Comparison of ENCODE assay signal across 9 cellular contexts in genomic region chr17:15945493-15946209, GRCh38. TPM values are rescaled to one million over a fixed set of nuclear protein-coding genes. Genes with fewer than 3 reads are reported as not detected.
DNase-seq lines count a peak whose midpoint lies in the region; ATAC-seq and TF ChIP-seq lines count a peak whose summit lies in the region.
"Had no signal": no experiment of that assay in that cellular context is flagged by ENCODE, and none has a peak within 500 bp of the region (broad histone marks: within the 10 kb centered on the region; RNA-seq: fewer than 3 reads in every experiment).

No MANE protein-coding gene starts in this region.

- peak overlapping the region; percentile 67 for H3K4me3 Mint-ChIP-seq in activated CD4-positive, alpha-beta T cell treated with anti-CD3 and anti-CD28 coated beads, Interleukin-2, amount 10 ng/mL, durations not matched to agents 7 days and 5 days
- peak overlapping the region; percentile 76 for H3K4me3 Mint-ChIP-seq in osteocyte (ENCODE audit: unreplicated experiment)

- peaks cover 2% of the 10 kb centered on the region for H3K36me3 Mint-ChIP-seq in activated CD4-positive, alpha-beta T cell treated with anti-CD3 and anti-CD28 coated beads, Interleukin-2, amount 10 ng/mL, durations not matched to agents 7 days and 5 days (ENCODE audit: low read depth)
- peaks cover 6% of the 10 kb centered on the region for H3K36me3 Mint-ChIP-seq in osteocyte (ENCODE audit: unreplicated experiment)
- H3K36me3 Mint-ChIP-seq: CD4-positive, CD25-positive, alpha-beta regulatory T cell had no signal

- DNase-seq in NCI-H1417 (lab: John Stamatoyannopoulos, UW) (peak in 2 of 3 experiments; percentile 31 to 32), NCI-H1417 treated with DMSO at 0.1 percent for 48 hours (lab: John Stamatoyannopoulos, UW) (no peak), fibroblast of pulmonary artery (ENCODE audit: low read depth) (no peak), osteocyte (ENCODE audit: extremely low spot score, unreplicated experiment) (no peak), mesenteric fat pad (ENCODE audit: low spot score) (no peak), NCI-H2029 (lab: John Stamatoyannopoulos, UW) (no peak)
- peak; percentile 16 for DNase-seq in activated CD4-positive, alpha-beta T cell treated with anti-CD3 and anti-CD28 coated beads, Interleukin-2, amount 10 ng/mL, durations not matched to agents 7 days and 5 days

- H3K4me3 ChIP-seq in fibroblast of pulmonary artery (replicated peaks; ENCODE audit: low read depth, low read length) = peak overlapping the region; percentile 89

- TF ChIP-seq CTCF in fibroblast of pulmonary artery (IDR thresholded peaks at IDR 0.05; ENCODE audit: low read length, missing control alignments) (no peak), osteocyte (IDR thresholded peaks at IDR 0.05) (no peak)

- no peaks in the 10 kb centered on the region for H3K9me3 Mint-ChIP-seq in activated CD4-positive, alpha-beta T cell treated with anti-CD3 and anti-CD28 coated beads, Interleukin-2, amount 10 ng/mL, durations not matched to agents 7 days and 5 days
- no peaks in the 10 kb centered on the region for H3K9me3 Mint-ChIP-seq in osteocyte (ENCODE audit: unreplicated experiment)
- H3K9me3 Mint-ChIP-seq: CD4-positive, CD25-positive, alpha-beta regulatory T cell had no signal

- peaks cover 12% of the 10 kb centered on the region for H3K4me1 Mint-ChIP-seq in activated CD4-positive, alpha-beta T cell treated with anti-CD3 and anti-CD28 coated beads, Interleukin-2, amount 10 ng/mL, durations not matched to agents 7 days and 5 days
- peaks cover 44% of the 10 kb centered on the region for H3K4me1 Mint-ChIP-seq in osteocyte (ENCODE audit: unreplicated experiment)

- ATAC-seq in GM18519 (IDR thresholded peaks at IDR 0.05; ENCODE audit: low FRiP score, unreplicated experiment) = no peak

- H3K27ac Mint-ChIP-seq in activated CD4-positive, alpha-beta T cell treated with anti-CD3 and anti-CD28 coated beads, Interleukin-2, amount 10 ng/mL, durations not matched to agents 7 days and 5 days = peak overlapping the region; percentile 80
- peak overlapping the region; percentile 64 for H3K27ac Mint-ChIP-seq in osteocyte (ENCODE audit: unreplicated experiment)
- H3K27ac Mint-ChIP-seq: CD4-positive, CD25-positive, alpha-beta regulatory T cell had no signal

- CTCF ChIA-PET in activated CD4-positive, alpha-beta T cell treated with anti-CD3 and anti-CD28 coated beads, Interleukin-2, amount 10 ng/mL, durations not matched to agents 7 days and 5 days (lab: Charles Lee) = interaction anchor here (0.7 to 2.6 kb wide), 15 partner anchors 9 to 181 kb away, joined by 3 to 14 read pairs (median 4); partner anchors contain the start of genes TTC19 and ZSWIM7

- H3K27me3 Mint-ChIP-seq in activated CD4-positive, alpha-beta T cell treated with anti-CD3 and anti-CD28 coated beads, Interleukin-2, amount 10 ng/mL, durations not matched to agents 7 days and 5 days = peaks cover 30% of the 10 kb centered on the region
- H3K27me3 Mint-ChIP-seq in osteocyte (ENCODE audit: unreplicated experiment) = no peaks in the 10 kb centered on the region

- POLR2A ChIA-PET in activated CD4-positive, alpha-beta T cell treated with anti-CD3 and anti-CD28 coated beads, Interleukin-2, amount 10 ng/mL, durations not matched to agents 7 days and 5 days (lab: Charles Lee) = no interaction called here

RNA-seq across cellular contexts. Expression of gene ADORA2B, which starts 0.7 kb away (rescaled TPM):
- under 1 TPM; 0.25 to 0.29 TPM for total RNA-seq in activated CD4-positive, alpha-beta T cell treated with anti-CD3 and anti-CD28 coated beads, Interleukin-2, amount 10 ng/mL, durations not matched to agents 7 days and 5 days
- total RNA-seq in osteocyte (8.9 TPM in 2 replicates), mesenteric fat pad (0.55 TPM)
- total RNA-seq: CD4-positive, CD25-positive, alpha-beta regulatory T cell had no signal

RNA-seq across cellular contexts. Expression of gene ZSWIM7, which starts 53.9 kb away (rescaled TPM):
- 10 to 100 TPM; 13.3 to 18.1 TPM for total RNA-seq in activated CD4-positive, alpha-beta T cell treated with anti-CD3 and anti-CD28 coated beads, Interleukin-2, amount 10 ng/mL, durations not matched to agents 7 days and 5 days
- total RNA-seq in osteocyte (20.3 and 22.2 TPM in 2 replicates), mesenteric fat pad (34.0 TPM)

RNA-seq across cellular contexts. Expression of gene TTC19, which starts 54.0 kb away (rescaled TPM):
- 10 to 100 TPM; 25.4 to 25.5 TPM for total RNA-seq in activated CD4-positive, alpha-beta T cell treated with anti-CD3 and anti-CD28 coated beads, Interleukin-2, amount 10 ng/mL, durations not matched to agents 7 days and 5 days
- total RNA-seq in osteocyte = 34.4 and 35.9 TPM in 2 replicates
- 27.0 TPM for total RNA-seq in mesenteric fat pad

Comparison
In these comparisons a context has a peak if more than half of its experiments do, and no peak if none do; other contexts are left out.
1. DNase-seq: peak in NCI-H1417 (2 of 3) and activated CD4-positive, alpha-beta T cell treated with anti-CD3 and anti-CD28 coated beads, Interleukin-2, amount 10 ng/mL, durations not matched to agents 7 days and 5 days (single experiment); none in NCI-H1417 treated with DMSO at 0.1 percent for 48 hours (single experiment), fibroblast of pulmonary artery (single experiment), osteocyte (single experiment), mesenteric fat pad (single experiment) and NCI-H2029 (single experiment).